Comparison of ENCODE assay signal across 23 cellular contexts in the genomic region with DNA sequence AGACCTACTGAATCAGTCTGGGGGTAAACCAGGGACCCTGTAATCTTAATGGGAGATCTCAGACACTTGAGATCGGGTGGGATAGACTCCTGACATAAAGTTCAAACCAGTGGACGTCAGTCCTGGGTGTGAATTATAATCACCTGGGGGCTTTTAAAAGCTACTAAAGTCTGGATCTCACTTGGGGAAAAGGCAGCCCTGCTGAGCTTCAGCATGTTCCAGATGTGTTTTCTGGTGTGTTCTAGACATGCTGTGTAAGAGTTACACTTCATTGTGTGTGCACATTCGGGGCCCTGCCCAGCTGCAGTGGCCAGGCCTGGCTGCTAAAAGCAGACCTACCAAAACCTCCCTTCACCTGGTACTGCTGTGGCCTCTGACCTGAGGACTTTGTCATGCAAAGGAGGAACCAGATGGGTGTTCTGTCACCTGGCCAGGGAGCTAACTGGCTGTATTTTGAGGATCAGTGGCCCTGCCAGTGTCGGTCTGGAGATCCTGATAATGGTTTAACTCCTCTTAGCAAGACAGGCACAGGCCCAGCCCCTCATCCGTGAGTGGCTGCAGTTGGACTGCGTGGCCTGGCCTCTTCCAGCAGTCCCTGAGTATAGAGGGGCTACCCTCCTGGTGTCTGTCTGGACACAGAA. TPM values are rescaled to one million over a fixed set of nuclear protein-coding genes. Genes with fewer than 3 reads are reported as not detected.
DNase-seq lines count a peak whose midpoint lies in the region; FAIRE-seq and TF ChIP-seq lines count a peak whose summit lies in the region.
"Had no signal": no experiment of that assay in that cellular context is flagged by ENCODE, and none has a peak within 500 bp of the region (broad histone marks: within the 10 kb centered on the region; RNA-seq: fewer than 3 reads in every experiment).

No MANE protein-coding gene starts in this region.

- no peak overlapping the region for H4K5ac ChIP-seq in mesendoderm (ENCODE audit: low read length)

- no peak overlapping the region for H2BK120ac ChIP-seq in mesendoderm (ENCODE audit: low read depth, low read length)

- TF ChIP-seq CTCF in tibial nerve (IDR thresholded peaks at IDR 0.05): no peak

- H3K79me1 ChIP-seq in mesendoderm (ENCODE audit: low read length): peaks cover 5% of the 10 kb centered on the region

- H3K36me3 ChIP-seq in mesendoderm (ENCODE audit: control insufficient read depth, insufficient read depth, low read length) (peaks cover 10% of the 10 kb centered on the region), tibial nerve (no peaks in the 10 kb centered on the region)
- H3K36me3 ChIP-seq: lower lobe of right lung had no signal

- H3K27ac ChIP-seq in mesendoderm (ENCODE audit: low read depth, low read length): no peak overlapping the region
- H3K27ac ChIP-seq in tibial nerve: no peak overlapping the region
- H3K27ac ChIP-seq: dorsolateral prefrontal cortex, epithelial cell of prostate, lower lobe of right lung had no signal

- no peak overlapping the region for H3K56ac ChIP-seq in mesendoderm (ENCODE audit: low read length)

- no peaks in the 10 kb centered on the region for H3K9me3 ChIP-seq in tibial nerve
- H3K9me3 ChIP-seq: lower lobe of right lung had no signal

- no peak for FAIRE-seq in GM12892 (lab: Jason Lieb, UNC)
- FAIRE-seq: H54, islet of Langerhans had no signal

- no peak overlapping the region for H3K18ac ChIP-seq in mesendoderm (ENCODE audit: low read length)

- H3K79me2 ChIP-seq in mesendoderm (ENCODE audit: control insufficient read depth, insufficient read depth, low read length): peaks cover 5% of the 10 kb centered on the region

- H3K4me1 ChIP-seq in mesendoderm (ENCODE audit: control insufficient read depth, low read depth, low read length) (no peaks in the 10 kb centered on the region), tibial nerve (no peaks in the 10 kb centered on the region)
- H3K4me1 ChIP-seq: lower lobe of right lung had no signal

- TF ChIP-seq EP300 in tibial nerve (IDR thresholded peaks at IDR 0.05): no peak

- H4K8ac ChIP-seq in mesendoderm (ENCODE audit: low read depth, low read length): no peak overlapping the region

- WGBS in mesendoderm (ENCODE audit: extremely low coverage, insufficient coverage, low lambda C conversion rate): no CpG with 5 or more reads among the region's 6 CpGs
- 92 to 93% methylated on average over 6 of the region's 6 CpGs for WGBS in tibial nerve, 2 donors

- H3K27me3 ChIP-seq in mesendoderm (ENCODE audit: insufficient read depth, low read length, poor library complexity) (no peaks in the 10 kb centered on the region), tibial nerve (no peaks in the 10 kb centered on the region)
- H3K27me3 ChIP-seq: dorsolateral prefrontal cortex had no signal

- H2AK5ac ChIP-seq in mesendoderm (ENCODE audit: low read length): no peak overlapping the region

- no peak overlapping the region for H3K9ac ChIP-seq in mesendoderm (ENCODE audit: low read length)

- H2BK15ac ChIP-seq in mesendoderm (replicated peaks; ENCODE audit: low read depth): no peak overlapping the region

- no peak overlapping the region for H3K4ac ChIP-seq in mesendoderm (ENCODE audit: low read depth, low read length)

- DNase-seq in DMS53 (lab: John Stamatoyannopoulos, UW) (peak; percentile 21), DMS53 treated with DMSO at 0.1 percent for 48 hours (lab: John Stamatoyannopoulos, UW; ENCODE audit: unreplicated experiment) (no peak), GM12892 (ENCODE audit: insufficient read length) (no peak), NCI-H69 (lab: John Stamatoyannopoulos, UW) (peak; percentile 6), erythroblast (lab: John Stamatoyannopoulos, UW) (peak; percentile 45 to 73), NCI-H1436 (lab: John Stamatoyannopoulos, UW) (no peak), mesendoderm (no peak), tibial nerve (ENCODE audit: low spot score in 2 of 2) (no peak)
- DNase-seq: activated CD4-positive, alpha-beta T cell treated with anti-CD3 and anti-CD28 coated beads for 48 hours; activated gamma-delta T cell treated with Interleukin-2 at 50 U/mL for 16 hours; aorta; central memory CD4-positive, alpha-beta T cell; dorsolateral prefrontal cortex; foreskin fibroblast; hippocampal formation; lower lobe of right lung; NCI-H1417 treated with DMSO at 0.1 percent for 48 hours; NCI-H526; stimulated activated CD4-positive, alpha-beta T cell treated with anti-CD3 and anti-CD28 coated beads, Interleukin-4, amount 100 ng/mL, for 4 hours; T-cell had no signal

- no peak overlapping the region for H2BK5ac ChIP-seq in mesendoderm (ENCODE audit: low read length)

- no peak overlapping the region for H3K4me2 ChIP-seq in mesendoderm (ENCODE audit: low read length)

- H3K4me3 ChIP-seq in mesendoderm (ENCODE audit: low read length): no peak overlapping the region
- no peak overlapping the region for H3K4me3 ChIP-seq in tibial nerve
- H3K4me3 ChIP-seq: dorsolateral prefrontal cortex, lower lobe of right lung had no signal

- TF ChIP-seq POLR2A in GM12892 (IDR thresholded peaks at IDR 0.05; ENCODE audit: low read depth, low read length) (peak; percentile 17), erythroblast (IDR thresholded peaks at IDR 0.05; ENCODE audit: low read length) (peak; percentile 26), tibial nerve (IDR thresholded peaks at IDR 0.05) (no peak)

- no peak overlapping the region for H3K23ac ChIP-seq in mesendoderm (ENCODE audit: low read length)

RNA-seq across cellular contexts. Expression of a gene that starts 10.6 kb away (rescaled TPM):
- 122 TPM for polyA plus RNA-seq in GM12892 (2012; ENCODE audit: missing spikeins)
- 212 TPM for polyA plus RNA-seq in mesendoderm (2013, experiment 1 of 2)
- polyA plus RNA-seq in mesendoderm (2013, experiment 2 of 2): 210 TPM
- under 1 TPM in 2 of 4 donors, not detected in 2; 0.59 to 0.60 TPM for total RNA-seq in tibial nerve

RNA-seq across cellular contexts. Expression of a gene that starts 52.9 kb away (rescaled TPM):
- 2.6 TPM for polyA plus RNA-seq in GM12892 (2012; ENCODE audit: missing spikeins)
- polyA plus RNA-seq in mesendoderm (2013, experiment 1 of 2): 0.08 TPM
- polyA plus RNA-seq in mesendoderm (2013, experiment 2 of 2): 0.06 TPM
- total RNA-seq in tibial nerve: 10 to 100 TPM in 3 of 4 donors, 1 to 10 TPM in 1; 2.7 to 17.5 (median 10.9) TPM
- total RNA-seq: T-cell had no signal

Comparison
In these comparisons a context has a peak if more than half of its experiments do, and no peak if none do; other contexts are left out.
1. DNase-seq: peak in DMS53 (single experiment), NCI-H69 (single experiment) and erythroblast (2 of 2); none in DMS53 treated with DMSO at 0.1 percent for 48 hours (single experiment), GM12892 (single experiment), NCI-H1436 (single experiment), mesendoderm (single experiment) and tibial nerve (0 of 2).
2. POLR2A ChIP-seq: peak in GM12892 (single experiment) and erythroblast (single experiment); none in tibial nerve (0 of 2).